ENCODE assay signal across 8 cellular contexts in the genomic region with DNA sequence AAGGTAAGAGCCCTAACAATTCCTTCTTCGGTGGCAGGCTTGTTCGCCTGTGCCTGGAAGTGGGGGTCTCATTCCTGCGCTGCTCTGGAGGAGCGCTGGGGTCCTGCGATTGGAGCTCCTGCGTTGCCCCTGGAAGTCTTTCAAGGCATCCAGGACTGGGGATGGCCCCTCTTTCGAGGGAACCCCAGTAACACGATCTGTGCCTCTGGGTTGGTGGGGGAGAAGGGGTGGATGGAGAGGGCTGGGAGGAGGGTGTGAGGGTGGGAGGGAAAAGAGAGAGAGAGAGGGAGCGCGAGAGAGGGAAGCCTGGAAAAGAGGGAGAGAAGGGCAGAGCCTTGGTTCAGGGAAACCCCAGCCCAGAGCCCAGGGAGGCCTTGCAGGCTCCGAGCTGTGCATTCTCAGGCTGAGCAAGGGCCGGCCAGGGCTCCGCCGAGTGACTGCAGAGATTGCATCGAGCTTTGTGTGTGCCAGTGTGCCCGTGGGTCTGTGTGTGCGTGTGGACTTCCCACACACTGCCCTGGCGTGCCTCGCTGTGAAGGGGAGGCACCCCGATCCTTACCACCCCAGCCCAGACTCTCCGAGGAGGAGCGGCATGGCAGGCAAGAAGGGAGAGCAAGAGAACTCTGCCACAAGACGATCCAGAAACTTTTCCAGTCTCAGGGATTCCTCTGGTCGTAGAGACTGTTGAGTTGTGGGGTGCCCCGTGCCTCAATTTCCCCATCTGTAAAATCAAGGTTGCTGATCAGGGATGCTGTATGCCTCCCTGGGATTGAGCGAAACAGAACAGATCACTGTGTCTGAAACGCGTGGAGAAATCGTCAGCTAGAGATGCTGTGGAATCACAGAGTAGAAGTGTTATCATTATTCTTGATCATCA. TPM values are rescaled to one million over a fixed set of nuclear protein-coding genes. Genes with fewer than 3 reads are reported as not detected.
DNase-seq lines count a peak whose midpoint lies in the region; ATAC-seq and TF ChIP-seq lines count a peak whose summit lies in the region.

No MANE protein-coding gene starts in this region.

- TF ChIP-seq CTCF in SK-N-SH (IDR thresholded peaks at IDR 0.05) (no peak), mammary epithelial cell (conservative IDR thresholded peaks at IDR 0.05 in 1 of 2, IDR thresholded peaks at IDR 0.05 in 1 of 2; ENCODE audit: extremely low read depth in 1 of 2, insufficient read depth in 1 of 2, low read depth in 1 of 2, low read length in 2 of 2) (no peak)

- H3F3A ChIP-seq in SK-N-SH (replicated peaks; ENCODE audit: insufficient read depth), result peaks cover 25% of the 10 kb centered on the region

- H3K4me1 ChIP-seq in SK-N-SH (ENCODE audit: control insufficient read depth in 1 of 2, insufficient read depth in 2 of 2, low read depth in 1 of 2, low read length in 1 of 2) (peaks cover 34 to 35% of the 10 kb centered on the region in 2 experiments), ectodermal cell (ENCODE audit: control insufficient read depth, insufficient read depth, low read length) (peaks cover 13% of the 10 kb centered on the region), mammary epithelial cell (ENCODE audit: insufficient read depth, low read length) (peaks cover 24% of the 10 kb centered on the region)

- H3K27me3 ChIP-seq in SK-N-SH (ENCODE audit: insufficient read depth) (no peaks in the 10 kb centered on the region), ectodermal cell (ENCODE audit: control insufficient read depth, insufficient read depth, low read length, poor library complexity, severe bottlenecking) (no peaks in the 10 kb centered on the region), mammary epithelial cell (ENCODE audit: insufficient read depth, low read length) (peaks cover 25% of the 10 kb centered on the region)

- H3K4me2 ChIP-seq in SK-N-SH (peak overlapping the region; percentile 95), mammary epithelial cell (ENCODE audit: insufficient read depth, low read depth, low read length) (no peak overlapping the region)

- H3K36me3 ChIP-seq in SK-N-SH (replicated peaks in 1 of 2; ENCODE audit: control insufficient read depth in 1 of 2, insufficient read depth in 2 of 2, low read length in 1 of 2), result no peaks in the 10 kb centered on the region
- no peaks in the 10 kb centered on the region for H3K36me3 ChIP-seq in ectodermal cell (ENCODE audit: control insufficient read depth, insufficient read depth, low read length)
- H3K36me3 ChIP-seq in mammary epithelial cell (ENCODE audit: insufficient read depth, low read length), result no peaks in the 10 kb centered on the region

- WGBS in SK-N-SH (ENCODE audit: low lambda C conversion rate), result 27% methylated on average over 21 of the region's 29 CpGs
- 1% methylated on average over 29 of the region's 29 CpGs for WGBS in ectodermal cell, 2 experiments
- 46% methylated on average over 17 of the region's 29 CpGs for WGBS in mammary epithelial cell (ENCODE audit: low coverage, missing lambda C conversion rate)

- H2AFZ ChIP-seq in SK-N-SH (ENCODE audit: low read depth) (peak overlapping the region; percentile 57), mammary epithelial cell (ENCODE audit: low read depth, low read length) (no peak overlapping the region)

- in situ Hi-C loops in mammary epithelial cell (cut with MboI; ENCODE audit: low sequenced_read_pairs in 2 of 2), result loop anchor here in 1 of 2 donors (10.0 kb wide), 1 partner anchor 53 kb away; no protein-coding TSS in a partner anchor

- peak; percentile 46 for DNase-seq in NCI-H2196 (lab: John Stamatoyannopoulos, UW; ENCODE audit: unreplicated experiment)
- DNase-seq in NCI-H2196 treated with DMSO at 0.1 percent for 48 hours (lab: John Stamatoyannopoulos, UW; ENCODE audit: unreplicated experiment), result no peak
- DNase-seq in SK-N-SH, result peak; percentile 58
- DNase-seq in lung microvascular endothelial cell (ENCODE audit: low read depth in 2 of 2), result peak; percentile 5 to 36
- DNase-seq in substantia nigra (lab: John Stamatoyannopoulos, UW), result peak in 47 of 49 donors; percentile 11 to 82 (median 51)
- no peak for DNase-seq in mammary epithelial cell

- intact Hi-C loops in mammary epithelial cell (cut with micrococcal nuclease), result no loop called here

- H3K9me2 ChIP-seq in SK-N-SH, result no peaks in the 10 kb centered on the region

- peak overlapping the region; percentile 69 to 83 for H3K4me3 ChIP-seq in SK-N-SH (ENCODE audit: low read depth in 2 of 2, low read length in 1 of 2)
- H3K4me3 ChIP-seq in ectodermal cell (ENCODE audit: insufficient read depth, low read depth, low read length), result peak overlapping the region; percentile 79
- H3K4me3 ChIP-seq in mammary epithelial cell (replicated peaks in 1 of 3; ENCODE audit: insufficient read depth in 1 of 3, low read depth in 2 of 3, low read length in 3 of 3), result no peak overlapping the region

- dilution Hi-C loops in mammary epithelial cell (cut with HindIII; ENCODE audit: low sequenced_read_pairs), result no loop called here

- H4K20me1 ChIP-seq in SK-N-SH (ENCODE audit: insufficient read depth) (no peaks in the 10 kb centered on the region; the same call in 1 of the 2 replicates), mammary epithelial cell (ENCODE audit: insufficient read depth, low read length) (no peaks in the 10 kb centered on the region)

- H3K9me3 ChIP-seq in SK-N-SH (no peaks in the 10 kb centered on the region), ectodermal cell (ENCODE audit: control insufficient read depth, low read length) (no peaks in the 10 kb centered on the region), mammary epithelial cell (replicated peaks; ENCODE audit: insufficient read depth, low read length) (no peaks in the 10 kb centered on the region)

- CTCF ChIA-PET in SK-N-SH (lab: Yijun Ruan, JAX), result interaction anchor here (0.6 to 1.4 kb wide), 2 partner anchors 94 to 99 kb away, joined by 3 read pairs; no protein-coding TSS in a partner anchor
- CTCF ChIA-PET in mammary epithelial cell (lab: Charles Lee; ENCODE audit: low non-redundant PET), result no interaction called here

- no peak for TF ChIP-seq EP300 in SK-N-SH (IDR thresholded peaks at IDR 0.05; ENCODE audit: borderline replicate concordance in 1 of 2, low read depth in 1 of 2, low read length in 1 of 2)

- BruUV-seq in mammary epithelial cell (replicated peaks; lab: Mats Ljungman, UMichigan), result no TSS peak

- H3K79me2 ChIP-seq in SK-N-SH (ENCODE audit: insufficient read depth) (peaks cover 15% of the 10 kb centered on the region; the same call in 1 of the 2 replicates), mammary epithelial cell (ENCODE audit: insufficient read depth, low read length) (no peaks in the 10 kb centered on the region)

- peak overlapping the region; percentile 80 for H3K9ac ChIP-seq in SK-N-SH
- no peak overlapping the region for H3K9ac ChIP-seq in mammary epithelial cell (ENCODE audit: insufficient read depth, low read length)

- POLR2A ChIA-PET in SK-N-SH (lab: Yijun Ruan, JAX), result interaction anchor here (0.6 to 2.8 kb wide), 4 partner anchors 8 to 57 kb away, joined by 4 to 38 read pairs (median 6); no protein-coding TSS in a partner anchor

- peak overlapping the region; percentile 83 to 96 for H3K27ac ChIP-seq in SK-N-SH (ENCODE audit: low read depth in 2 of 2, low read length in 1 of 2)
- H3K27ac ChIP-seq in ectodermal cell (ENCODE audit: insufficient read depth, low read depth, low read length, poor library complexity, severe bottlenecking), result peak overlapping the region; percentile 93
- peak overlapping the region; percentile 76 for H3K27ac ChIP-seq in substantia nigra (ENCODE audit: low read depth, low read length, poor library complexity, severe bottlenecking)
- no peak overlapping the region for H3K27ac ChIP-seq in mammary epithelial cell (ENCODE audit: insufficient read depth, low read depth, low read length)

- no peak; the same call in 1 of the 2 replicates for TF ChIP-seq RAD21 in SK-N-SH (IDR thresholded peaks at IDR 0.05; ENCODE audit: low read length)

- ATAC-seq in GM19452 (IDR thresholded peaks at IDR 0.05; ENCODE audit: unreplicated experiment), result no peak

TF ChIP-seq in SK-N-SH, 30 proteins besides CTCF, POLR2A, EP300 and RAD21:
- TF ChIP-seq, protein P1, sequence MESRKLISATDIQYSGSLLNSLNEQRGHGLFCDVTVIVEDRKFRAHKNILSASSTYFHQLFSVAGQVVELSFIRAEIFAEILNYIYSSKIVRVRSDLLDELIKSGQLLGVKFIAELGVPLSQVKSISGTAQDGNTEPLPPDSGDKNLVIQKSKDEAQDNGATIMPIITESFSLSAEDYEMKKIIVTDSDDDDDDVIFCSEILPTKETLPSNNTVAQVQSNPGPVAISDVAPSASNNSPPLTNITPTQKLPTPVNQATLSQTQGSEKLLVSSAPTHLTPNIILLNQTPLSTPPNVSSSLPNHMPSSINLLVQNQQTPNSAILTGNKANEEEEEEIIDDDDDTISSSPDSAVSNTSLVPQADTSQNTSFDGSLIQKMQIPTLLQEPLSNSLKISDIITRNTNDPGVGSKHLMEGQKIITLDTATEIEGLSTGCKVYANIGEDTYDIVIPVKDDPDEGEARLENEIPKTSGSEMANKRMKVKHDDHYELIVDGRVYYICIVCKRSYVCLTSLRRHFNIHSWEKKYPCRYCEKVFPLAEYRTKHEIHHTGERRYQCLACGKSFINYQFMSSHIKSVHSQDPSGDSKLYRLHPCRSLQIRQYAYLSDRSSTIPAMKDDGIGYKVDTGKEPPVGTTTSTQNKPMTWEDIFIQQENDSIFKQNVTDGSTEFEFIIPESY (IDR thresholded peaks at IDR 0.05; ENCODE audit: borderline replicate concordance, low read depth), result no peak
- 0 out of 2 replicates have a peak, but pooled peaks have one; percentile 8 for TF ChIP-seq GATA2 (CRISPR knock-in tag; IDR thresholded peaks at IDR 0.05)
- 0 out of 2 replicates have a peak, but pooled peaks have one; percentile 33 for TF ChIP-seq MXI1 (IDR thresholded peaks at IDR 0.05; ENCODE audit: low read depth, low read length)
- TF ChIP-seq, protein P2, sequence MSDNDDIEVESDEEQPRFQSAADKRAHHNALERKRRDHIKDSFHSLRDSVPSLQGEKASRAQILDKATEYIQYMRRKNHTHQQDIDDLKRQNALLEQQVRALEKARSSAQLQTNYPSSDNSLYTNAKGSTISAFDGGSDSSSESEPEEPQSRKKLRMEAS (IDR thresholded peaks at IDR 0.05; ENCODE audit: low read depth), result peak; percentile 33

RNA-seq across cellular contexts. Expression of a gene that starts 0.6 kb away (rescaled TPM):
- polyA plus RNA-seq in SK-N-SH (2012; rRNA removed) (8.2 and 9.9 TPM in 2 replicates), mammary epithelial cell (4.1 TPM)
- polyA plus RNA-seq in SK-N-SH (2012; cell fraction: cytosol; rRNA removed), result 7.9 and 11.1 TPM in 2 replicates
- 8.4 and 10.5 TPM in 2 replicates for polyA plus RNA-seq in SK-N-SH (2012; cell fraction: nucleus; rRNA removed)
- 73.2 TPM for polyA plus RNA-seq in ectodermal cell (2013, experiment 1 of 4)
- polyA plus RNA-seq in ectodermal cell (2013, experiment 2 of 4), result 84.5 TPM
- 64.1 TPM for polyA plus RNA-seq in ectodermal cell (2013, experiment 3 of 4)
- polyA plus RNA-seq in ectodermal cell (2013, experiment 4 of 4), result 71.9 TPM
- total RNA-seq in lung microvascular endothelial cell (0.87 and 2.2 TPM in 2 replicates), mammary epithelial cell (10 to 100 TPM in 1 of 2 donors, 1 to 10 TPM in 1; 4.3 to 13.7 TPM)
- polyA minus RNA-seq in mammary epithelial cell, result 4.1 TPM

Comparison
In these comparisons a context has a peak if more than half of its experiments do, and no peak if none do; other contexts are left out.
1. DNase-seq: peak in NCI-H2196 (single experiment), SK-N-SH (single experiment), lung microvascular endothelial cell (2 of 2) and substantia nigra (47 of 49); none in NCI-H2196 treated with DMSO at 0.1 percent for 48 hours (single experiment) and mammary epithelial cell (single experiment).
2. H3K4me3 ChIP-seq: peak in SK-N-SH (2 of 2) and ectodermal cell (single experiment); none in mammary epithelial cell (0 of 3).